Comparison of ENCODE assay signal across 9 cellular contexts in genomic region chr1:214808845-214809460, GRCh38.
DNase-seq lines count a peak whose midpoint lies in the region; ATAC-seq and TF ChIP-seq lines count a peak whose summit lies in the region.
"Had no signal": no experiment of that assay in that cellular context is flagged by ENCODE, and none has a peak within 500 bp of the region (broad histone marks: within the 10 kb centered on the region; RNA-seq: fewer than 3 reads in every experiment).

No MANE protein-coding gene starts in this region.

- no peaks in the 10 kb centered on the region for H3K36me3 ChIP-seq in RWPE2 (ENCODE audit: low read depth)

- peak; percentile 43 for TF ChIP-seq CTCF in RWPE2 (IDR thresholded peaks at IDR 0.05; ENCODE audit: poor library complexity, severe bottlenecking)

- peak; percentile 13 for DNase-seq in COR-L47 (lab: John Stamatoyannopoulos, UW)
- DNase-seq in HPDE6-E6E7 (ENCODE audit: extremely low spot score) = peak; percentile 20
- DNase-seq in RWPE2 (ENCODE audit: low spot score) = no peak
- DNase-seq in iPS-NIHi11 (ENCODE audit: low spot score) = peak; percentile 34
- no peak for DNase-seq in NCI-H187 treated with DMSO at 0.1 percent for 48 hours (lab: John Stamatoyannopoulos, UW)
- no peak for DNase-seq in DMS153 (lab: John Stamatoyannopoulos, UW)
- DNase-seq: naive B cell had no signal

- H3K4me1 ChIP-seq in RWPE2 (ENCODE audit: insufficient read depth, poor library complexity, severe bottlenecking) = no peaks in the 10 kb centered on the region

- ATAC-seq in RWPE2 (ENCODE audit: low read depth) = peak; percentile 64; the same call in 1 of the 3 replicates
- ATAC-seq in GM18870 (IDR thresholded peaks at IDR 0.05; ENCODE audit: unreplicated experiment) = no peak
- no peak for ATAC-seq in GM19397 (IDR thresholded peaks at IDR 0.05; ENCODE audit: unreplicated experiment)

- H3K27ac ChIP-seq in RWPE2 (ENCODE audit: poor library complexity, severe bottlenecking) = no peak overlapping the region

- no peak overlapping the region for H3K4me3 ChIP-seq in RWPE2 (ENCODE audit: severe bottlenecking)

- H3K27me3 ChIP-seq in RWPE2 (ENCODE audit: insufficient read depth, poor library complexity, severe bottlenecking) = no peaks in the 10 kb centered on the region

- H3K9me3 ChIP-seq in RWPE2 (ENCODE audit: severe bottlenecking) = no peaks in the 10 kb centered on the region

Comparison
In these comparisons a context has a peak if more than half of its experiments do, and no peak if none do; other contexts are left out.
1. DNase-seq: peak in COR-L47 (single experiment), HPDE6-E6E7 (single experiment) and iPS-NIHi11 (single experiment); none in RWPE2 (single experiment), NCI-H187 treated with DMSO at 0.1 percent for 48 hours (single experiment) and DMS153 (single experiment).